Comparison of ENCODE assay signal across 25 cellular contexts in genomic region chr18:36455931-36456330, GRCh38.
DNase-seq lines count a peak whose midpoint lies in the region; ATAC-seq and TF ChIP-seq lines count a peak whose summit lies in the region.
"Had no signal": no experiment of that assay in that cellular context is flagged by ENCODE, and none has a peak within 500 bp of the region (broad histone marks: within the 10 kb centered on the region; RNA-seq: fewer than 3 reads in every experiment).

No MANE protein-coding gene starts in this region.

- no peak overlapping the region for H3K18ac ChIP-seq in mesendoderm (ENCODE audit: low read length)

- no peaks in the 10 kb centered on the region for H3K36me3 Mint-ChIP-seq in WTC11
- H3K36me3 Mint-ChIP-seq: CD8-positive, alpha-beta T cell had no signal

- H3K9me3 ChIP-seq in cardiac muscle cell (ENCODE audit: low read depth), result no peaks in the 10 kb centered on the region
- H3K9me3 ChIP-seq in Karpas-422 (ENCODE audit: low read length), result no peaks in the 10 kb centered on the region
- H3K9me3 ChIP-seq: Peyer's patch, SJCRH30 had no signal

- H3K56ac ChIP-seq in mesendoderm (ENCODE audit: low read length), result peak overlapping the region; percentile 62

- H2BK120ac ChIP-seq in mesendoderm (ENCODE audit: low read depth, low read length), result no peak overlapping the region

- H2BK15ac ChIP-seq in mesendoderm (replicated peaks; ENCODE audit: low read depth), result no peak overlapping the region

- H3K23ac ChIP-seq in mesendoderm (ENCODE audit: low read length), result no peak overlapping the region

- H4K5ac ChIP-seq in mesendoderm (ENCODE audit: low read length), result no peak overlapping the region

- H3K79me1 ChIP-seq in mesendoderm (ENCODE audit: low read length), result no peaks in the 10 kb centered on the region

- H3K27me3 Mint-ChIP-seq in WTC11 (ENCODE audit: low read depth), result no peaks in the 10 kb centered on the region

- WGBS in mesendoderm (ENCODE audit: extremely low coverage, insufficient coverage, low lambda C conversion rate), result no CpG with 5 or more reads among the region's 4 CpGs

- H2BK5ac ChIP-seq in mesendoderm (ENCODE audit: low read length), result peak overlapping the region; percentile 43

- no peaks in the 10 kb centered on the region for H3K27me3 ChIP-seq in cardiac muscle cell
- H3K27me3 ChIP-seq in Karpas-422 (ENCODE audit: low read length), result 0 out of 2 replicates have a peak, but pooled peaks cover 2% of the 10 kb centered on the region
- no peaks in the 10 kb centered on the region for H3K27me3 ChIP-seq in mesendoderm (ENCODE audit: insufficient read depth, low read length, poor library complexity)
- H3K27me3 ChIP-seq: Peyer's patch, SJCRH30 had no signal

- H3K4ac ChIP-seq in mesendoderm (ENCODE audit: low read depth, low read length), result no peak overlapping the region

- CTCF ChIA-PET in WTC11 (lab: Charles Lee), result interaction anchor here (0.5 kb wide), 1 partner anchor 34 kb away, joined by 3 read pairs; no protein-coding TSS in a partner anchor

- intact Hi-C loops in Right ventricle myocardium superior (cut with DNase I), result no loop called here

- no peaks in the 10 kb centered on the region for H3K79me2 ChIP-seq in Karpas-422 (ENCODE audit: low read length)
- no peaks in the 10 kb centered on the region for H3K79me2 ChIP-seq in mesendoderm (ENCODE audit: control insufficient read depth, insufficient read depth, low read length)

- ATAC-seq in Right ventricle myocardium superior (ENCODE audit: poor library complexity) (no peak), WTC11 (peak; percentile 26; the same call in 1 of the 2 replicates), HG03095 (IDR thresholded peaks at IDR 0.05; ENCODE audit: unreplicated experiment) (no peak)
- ATAC-seq: CD8-positive, alpha-beta T cell; GM12878 had no signal

- peak overlapping the region; percentile 89 for H3K27ac ChIP-seq in cardiac muscle cell
- H3K27ac ChIP-seq in Karpas-422 (ENCODE audit: low read length), result no peak overlapping the region
- H3K27ac ChIP-seq in mesendoderm (ENCODE audit: low read depth, low read length), result no peak overlapping the region
- H3K27ac ChIP-seq: Peyer's patch, SJCRH30 had no signal

- no peaks in the 10 kb centered on the region for H3K9me2 ChIP-seq in Karpas-422 (replicated peaks; ENCODE audit: insufficient read depth, low read length)

- peaks cover 93% of the 10 kb centered on the region for H3K4me1 ChIP-seq in cardiac muscle cell (ENCODE audit: low read depth)
- H3K4me1 ChIP-seq in Karpas-422 (ENCODE audit: low read length), result no peaks in the 10 kb centered on the region
- peaks cover 8% of the 10 kb centered on the region for H3K4me1 ChIP-seq in mesendoderm (ENCODE audit: control insufficient read depth, low read depth, low read length)
- H3K4me1 ChIP-seq: Peyer's patch, SJCRH30 had no signal

- TF ChIP-seq CTCF in cardiac muscle cell (IDR thresholded peaks at IDR 0.05; ENCODE audit: low read depth, low read length), result no peak
- no peak for TF ChIP-seq CTCF in WTC11 (IDR thresholded peaks at IDR 0.05)

- H4K8ac ChIP-seq in mesendoderm (ENCODE audit: low read depth, low read length), result no peak overlapping the region

- POLR2A ChIA-PET in WTC11 (lab: Charles Lee), result no interaction called here

- peaks cover 20% of the 10 kb centered on the region for H3K4me1 Mint-ChIP-seq in WTC11

- no peak overlapping the region for H3K4me3 Mint-ChIP-seq in WTC11
- H3K4me3 Mint-ChIP-seq: CD8-positive, alpha-beta T cell had no signal

- no peaks in the 10 kb centered on the region for H4K20me1 ChIP-seq in Karpas-422 (ENCODE audit: insufficient read depth, low read depth, low read length)

- H3K9ac ChIP-seq in Karpas-422 (ENCODE audit: low read length) (no peak overlapping the region), mesendoderm (ENCODE audit: low read length) (no peak overlapping the region)

- H3K4me3 ChIP-seq in cardiac muscle cell, result no peak overlapping the region
- no peak overlapping the region for H3K4me3 ChIP-seq in Karpas-422 (ENCODE audit: low read length)
- H3K4me3 ChIP-seq in mesendoderm (ENCODE audit: low read length), result no peak overlapping the region
- H3K4me3 ChIP-seq: GM12878, Peyer's patch, SJCRH30 had no signal

- no peaks in the 10 kb centered on the region for H3K36me3 ChIP-seq in cardiac muscle cell
- no peaks in the 10 kb centered on the region for H3K36me3 ChIP-seq in Karpas-422 (ENCODE audit: insufficient read depth, low read length)
- H3K36me3 ChIP-seq in mesendoderm (ENCODE audit: control insufficient read depth, insufficient read depth, low read length), result no peaks in the 10 kb centered on the region
- H3K36me3 ChIP-seq: Peyer's patch, SJCRH30 had no signal

- H3K27ac Mint-ChIP-seq in WTC11, result no peak overlapping the region
- H3K27ac Mint-ChIP-seq: CD8-positive, alpha-beta T cell had no signal

- no peak for DNase-seq in cardiac muscle cell (ENCODE audit: low read depth in 1 of 2, low spot score in 1 of 2)
- DNase-seq in Right ventricle myocardium superior, result no peak
- peak; percentile 41 for DNase-seq in Karpas-422
- DNase-seq in WTC11 (ENCODE audit: low spot score), result no peak
- DNase-seq in mesendoderm, result no peak
- DNase-seq in KG1 (lab: John Stamatoyannopoulos, UW), result no peak
- no peak for DNase-seq in DMS79 (lab: John Stamatoyannopoulos, UW)
- DNase-seq: 8988T; C1 segment of cervical spinal cord; CD8-positive, alpha-beta T cell; GDM1; HCEC 1CT; IMR-90; Kasumi-1; NCI-H1048; NCI-H1417 treated with DMSO at 0.1 percent for 48 hours; NCI-H2029; NCI-H2227 treated with DMSO at 0.1 percent for 48 hours; NCI-H510A; NCI-H748 treated with DMSO at 0.1 percent for 48 hours; Peyer's patch; SJCRH30; T-helper 1 cell had no signal

- H3K4me2 ChIP-seq in Karpas-422 (ENCODE audit: low read depth, low read length, poor library complexity, severe bottlenecking), result no peak overlapping the region
- H3K4me2 ChIP-seq in mesendoderm (ENCODE audit: low read length), result no peak overlapping the region

- H2AFZ ChIP-seq in Karpas-422 (ENCODE audit: low read length), result no peak overlapping the region

- H2AK5ac ChIP-seq in mesendoderm (ENCODE audit: low read length), result no peak overlapping the region

- no peaks in the 10 kb centered on the region for H3K9me3 Mint-ChIP-seq in WTC11
- H3K9me3 Mint-ChIP-seq: CD8-positive, alpha-beta T cell had no signal

TF ChIP-seq in WTC11, 78 proteins besides CTCF, POLR2A, EP300 and RAD21:
- TF ChIP-seq USF2 (CRISPR knock-in tag; IDR thresholded peaks at IDR 0.05), result no peak
- TF ChIP-seq TCF7 (CRISPR knock-in tag; IDR thresholded peaks at IDR 0.05; ENCODE audit: low read depth), result no peak
- TF ChIP-seq MLX (CRISPR knock-in tag; IDR thresholded peaks at IDR 0.05), result no peak
- no peak for TF ChIP-seq FOXK1 (CRISPR knock-in tag; IDR thresholded peaks at IDR 0.05)
- no peak for TF ChIP-seq E2F1 (CRISPR knock-in tag; IDR thresholded peaks at IDR 0.05)
- no peak for TF ChIP-seq ERG (CRISPR knock-in tag; IDR thresholded peaks at IDR 0.05)
